7 cellular contexts compared by ENCODE assay signal in the genomic region with DNA sequence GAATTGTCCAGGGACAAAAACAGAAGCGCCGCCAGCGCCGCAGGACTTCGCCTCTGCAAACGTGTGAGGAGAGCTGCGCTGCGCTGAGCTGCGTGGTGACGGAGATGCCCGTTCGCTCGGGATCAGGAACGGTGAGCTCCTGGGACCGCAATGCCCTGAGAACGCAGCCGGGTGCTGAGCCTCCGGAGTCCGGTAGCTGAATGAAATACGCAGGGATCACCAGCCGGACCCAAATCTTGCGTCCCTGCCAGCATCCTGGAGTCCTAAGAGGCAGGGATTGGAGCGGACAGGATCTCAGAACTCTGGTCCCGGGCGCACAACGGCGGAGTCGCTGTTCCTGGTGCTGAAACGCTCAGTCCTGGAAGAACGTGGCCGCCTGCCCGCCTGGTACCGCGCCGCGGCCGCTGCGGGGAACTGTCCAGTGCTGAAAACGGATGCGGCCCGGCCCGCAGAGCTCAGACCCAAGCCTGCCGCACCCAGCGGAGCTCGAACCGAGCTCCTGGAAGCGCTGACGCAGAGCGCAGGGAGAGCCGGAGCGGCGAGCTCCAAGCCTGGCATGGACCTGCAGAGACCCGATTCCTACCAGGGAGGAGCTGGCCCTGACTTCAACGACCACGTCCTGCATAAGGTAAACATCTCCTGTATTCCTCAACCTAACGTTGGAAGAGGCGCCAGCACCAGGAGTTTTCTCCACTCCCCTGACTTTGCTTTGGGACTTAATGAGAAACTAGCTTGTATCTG.
DNase-seq lines count a peak whose midpoint lies in the region; ATAC-seq lines count a peak whose summit lies in the region.

No MANE protein-coding gene starts in this region.

- H3K27me3 ChIP-seq in HUES48 (ENCODE audit: control insufficient read depth, insufficient read depth, low read length), result peaks cover 62% of the 10 kb centered on the region

- no peak overlapping the region for H3K27ac ChIP-seq in HUES48 (ENCODE audit: low read depth, low read length)

- no peaks in the 10 kb centered on the region for H3K4me1 ChIP-seq in HUES48 (ENCODE audit: control insufficient read depth, insufficient read depth, low read length)

- no peaks in the 10 kb centered on the region for H3K9me3 ChIP-seq in HUES48 (ENCODE audit: control insufficient read depth, insufficient read depth, low read length)

- H3K36me3 ChIP-seq in HUES48 (ENCODE audit: control insufficient read depth, insufficient read depth, low read length), result no peaks in the 10 kb centered on the region

- peak overlapping the region; percentile 33 for H3K4me3 ChIP-seq in HUES48 (ENCODE audit: low read depth, low read length)

- peak; percentile 56 to 70 for DNase-seq in activated CD4-positive, alpha-beta T cell treated with anti-CD3 and anti-CD28 coated beads for 24 hours (ENCODE audit: low read depth in 2 of 2)
- peak; percentile 82 for DNase-seq in cerebellar cortex (ENCODE audit: low spot score)
- DNase-seq in kidney glomerular epithelial cell (lab: John Stamatoyannopoulos, UW), result peak; percentile 54
- peak; percentile 46 for DNase-seq in stimulated activated CD4-positive, alpha-beta T cell treated with anti-CD3 and anti-CD28 coated beads, Interleukin-2, amount 100 ng/mL, for 4 hours (ENCODE audit: low read depth)
- DNase-seq in NCI-H774 (lab: John Stamatoyannopoulos, UW), result no peak

- ATAC-seq in HG02759 (IDR thresholded peaks at IDR 0.05; ENCODE audit: unreplicated experiment), result no peak

- H3K9ac ChIP-seq in HUES48 (ENCODE audit: low read depth, low read length), result no peak overlapping the region
